Comparison of ENCODE assay signal across 17 cellular contexts in genomic region chr7:16587785-16588184, GRCh38. TPM values are rescaled to one million over a fixed set of nuclear protein-coding genes. Genes with fewer than 3 reads are reported as not detected.
DNase-seq lines count a peak whose midpoint lies in the region; ATAC-seq and TF ChIP-seq lines count a peak whose summit lies in the region.
"Had no signal": no experiment of that assay in that cellular context is flagged by ENCODE, and none has a peak within 500 bp of the region (broad histone marks: within the 10 kb centered on the region; RNA-seq: fewer than 3 reads in every experiment).

No MANE protein-coding gene starts in this region.

- peaks cover 0 to 22% (median 12%) of the 10 kb centered on the region in 4 donors for H3K4me1 ChIP-seq in stomach
- H3K4me1 ChIP-seq in tibial nerve: peaks cover 0 to 5% (median 0%) of the 10 kb centered on the region in 4 donors

- no peak for TF ChIP-seq EP300 in stomach (IDR thresholded peaks at IDR 0.05)
- no peak for TF ChIP-seq EP300 in tibial nerve (IDR thresholded peaks at IDR 0.05)

- WGBS in stomach, 5 donors: 48 to 64% (median 53%) methylated on average over 7 of the region's 7 CpGs
- WGBS in tibial nerve, 2 donors: 48 to 58% methylated on average over 7 of the region's 7 CpGs

- peak overlapping the region in 3 of 5 donors; percentile 5 to 38 (median 29) for H3K27ac ChIP-seq in stomach
- no peak overlapping the region for H3K27ac ChIP-seq in tibial nerve
- H3K27ac ChIP-seq: A549, thoracic aorta had no signal

- TF ChIP-seq CTCF in stomach (IDR thresholded peaks at IDR 0.05) (no peak), tibial nerve (IDR thresholded peaks at IDR 0.05) (no peak)

- H3K27me3 Mint-ChIP-seq in activated T-cell treated with anti-CD3 and anti-CD28 coated beads, Interleukin-2, amount 50 U/mL, for 72 hours (ENCODE audit: low read depth): no peaks in the 10 kb centered on the region
- H3K27me3 Mint-ChIP-seq: activated CD8-positive, alpha-beta memory T cell treated with anti-CD3 and anti-CD28 coated beads, Interleukin-2, amount 10 ng/mL, durations not matched to agents 7 days and 5 days had no signal

- no peaks in the 10 kb centered on the region for H3K4me1 Mint-ChIP-seq in activated T-cell treated with anti-CD3 and anti-CD28 coated beads, Interleukin-2, amount 50 U/mL, for 72 hours (ENCODE audit: low read depth)
- H3K4me1 Mint-ChIP-seq: activated CD8-positive, alpha-beta memory T cell treated with anti-CD3 and anti-CD28 coated beads, Interleukin-2, amount 10 ng/mL, durations not matched to agents 7 days and 5 days; IgD-negative memory B cell had no signal

- no peaks in the 10 kb centered on the region for H3K36me3 ChIP-seq in stomach
- no peaks in the 10 kb centered on the region for H3K36me3 ChIP-seq in tibial nerve
- H3K36me3 ChIP-seq: thoracic aorta had no signal

- H3K4me3 ChIP-seq in stomach (peak overlapping the region in 1 of 4 donors; percentile 13), tibial nerve (no peak overlapping the region)
- H3K4me3 ChIP-seq: A549, thoracic aorta had no signal

- H3K9me3 ChIP-seq in stomach (no peaks in the 10 kb centered on the region), tibial nerve (peaks cover 0 to 3% (median 0%) of the 10 kb centered on the region in 4 donors)
- H3K9me3 ChIP-seq: A549, thoracic aorta had no signal

- no peaks in the 10 kb centered on the region for H3K36me3 Mint-ChIP-seq in activated T-cell treated with anti-CD3 and anti-CD28 coated beads, Interleukin-2, amount 50 U/mL, for 72 hours (ENCODE audit: insufficient read depth in 2 of 2)
- H3K36me3 Mint-ChIP-seq: activated CD8-positive, alpha-beta memory T cell treated with anti-CD3 and anti-CD28 coated beads, Interleukin-2, amount 10 ng/mL, durations not matched to agents 7 days and 5 days; activated naive CD8-positive, alpha-beta T cell; IgD-negative memory B cell had no signal

- DNase-seq in NCI-H2081 (lab: John Stamatoyannopoulos, UW): peak; percentile 19 to 67
- no peak for DNase-seq in NCI-H2081 treated with DMSO at 0.1 percent for 48 hours (lab: John Stamatoyannopoulos, UW)
- peak; percentile 83 for DNase-seq in NCI-H526 treated with DMSO at 0.1 percent for 48 hours (lab: John Stamatoyannopoulos, UW)
- DNase-seq in ecto neural progenitor cell (ENCODE audit: low spot score): peak; percentile 57
- peak; percentile 64 for DNase-seq in stomach
- DNase-seq in tibial nerve (ENCODE audit: low spot score in 2 of 2): no peak
- no peak for DNase-seq in activated T-cell treated with anti-CD3 and anti-CD28 coated beads, Interleukin-2, amount 50 U/mL, for 72 hours
- DNase-seq: activated CD8-positive, alpha-beta memory T cell treated with anti-CD3 and anti-CD28 coated beads, Interleukin-2, amount 10 ng/mL, durations not matched to agents 7 days and 5 days; mesenchymal stem cell; nucleus accumbens; stimulated activated CD4-positive, alpha-beta T cell treated with anti-CD3 and anti-CD28 coated beads, Interleukin-15, amount 100 ng/mL, for 24 hours had no signal

- no peak overlapping the region for H3K4me3 Mint-ChIP-seq in activated T-cell treated with anti-CD3 and anti-CD28 coated beads, Interleukin-2, amount 50 U/mL, for 72 hours
- H3K4me3 Mint-ChIP-seq: activated CD8-positive, alpha-beta memory T cell treated with anti-CD3 and anti-CD28 coated beads, Interleukin-2, amount 10 ng/mL, durations not matched to agents 7 days and 5 days; activated naive CD8-positive, alpha-beta T cell had no signal

- TF ChIP-seq POLR2A in stomach (IDR thresholded peaks at IDR 0.05) (no peak), tibial nerve (IDR thresholded peaks at IDR 0.05) (no peak)

- ATAC-seq in activated T-cell treated with anti-CD3 and anti-CD28 coated beads, Interleukin-2, amount 50 U/mL, for 72 hours (replicated peaks in 1 of 2): no peak
- no peak for ATAC-seq in HG03175 (IDR thresholded peaks at IDR 0.05; ENCODE audit: unreplicated experiment)
- ATAC-seq: A549; activated CD8-positive, alpha-beta memory T cell treated with anti-CD3 and anti-CD28 coated beads, Interleukin-2, amount 10 ng/mL, durations not matched to agents 7 days and 5 days; esophagus mucosa had no signal

- no peak overlapping the region for H3K27ac Mint-ChIP-seq in activated T-cell treated with anti-CD3 and anti-CD28 coated beads, Interleukin-2, amount 50 U/mL, for 72 hours
- H3K27ac Mint-ChIP-seq: activated CD8-positive, alpha-beta memory T cell treated with anti-CD3 and anti-CD28 coated beads, Interleukin-2, amount 10 ng/mL, durations not matched to agents 7 days and 5 days; activated naive CD8-positive, alpha-beta T cell; IgD-negative memory B cell had no signal

- no peaks in the 10 kb centered on the region for H3K9me3 Mint-ChIP-seq in activated T-cell treated with anti-CD3 and anti-CD28 coated beads, Interleukin-2, amount 50 U/mL, for 72 hours

- intact Hi-C loops in stomach (cut with DNase I; ENCODE audit: low total_unique reads): no loop called here

- H3K27me3 ChIP-seq in stomach (no peaks in the 10 kb centered on the region), tibial nerve (no peaks in the 10 kb centered on the region)

RNA-seq across cellular contexts. Expression of gene ANKMY2, which starts 57.8 kb away (rescaled TPM):
- total RNA-seq in stomach: 10 to 100 TPM in 4 of 5 donors, 1 to 10 TPM in 1; 2.6 to 39.8 (median 33.3) TPM
- polyA plus RNA-seq in stomach: 10 to 100 TPM; 11.5 to 27.2 (median 13.7) TPM
- 10 to 100 TPM; 10.0 to 15.3 (median 13.7) TPM for total RNA-seq in tibial nerve
- total RNA-seq in activated T-cell treated with anti-CD3 and anti-CD28 coated beads, Interleukin-2, amount 50 U/mL, for 72 hours: 10 to 100 TPM; 11.0 to 11.9 TPM

RNA-seq across cellular contexts. Expression of gene BZW2, which starts 58.2 kb away (rescaled TPM):
- total RNA-seq in stomach (100 to 1,000 TPM in 1 of 5 donors, 10 to 100 TPM in 4; 25.5 to 110 (median 84.2) TPM), tibial nerve (10 to 100 TPM; 50.2 to 69.3 (median 52.3) TPM)
- 10 to 100 TPM; 53.0 to 76.7 (median 57.8) TPM for polyA plus RNA-seq in stomach
- total RNA-seq in activated T-cell treated with anti-CD3 and anti-CD28 coated beads, Interleukin-2, amount 50 U/mL, for 72 hours: 10 to 100 TPM; 59.5 to 66.5 TPM

Comparison
In these comparisons a context has a peak if more than half of its experiments do, and no peak if none do; other contexts are left out.
1. DNase-seq: peak in NCI-H2081 (2 of 2), NCI-H526 treated with DMSO at 0.1 percent for 48 hours (single experiment), ecto neural progenitor cell (single experiment) and stomach (single experiment); none in NCI-H2081 treated with DMSO at 0.1 percent for 48 hours (single experiment), tibial nerve (0 of 2) and activated T-cell treated with anti-CD3 and anti-CD28 coated beads, Interleukin-2, amount 50 U/mL, for 72 hours (0 of 2).
2. H3K27ac ChIP-seq: peak in stomach (3 of 5); none in tibial nerve (0 of 4).